In the genomic region with DNA sequence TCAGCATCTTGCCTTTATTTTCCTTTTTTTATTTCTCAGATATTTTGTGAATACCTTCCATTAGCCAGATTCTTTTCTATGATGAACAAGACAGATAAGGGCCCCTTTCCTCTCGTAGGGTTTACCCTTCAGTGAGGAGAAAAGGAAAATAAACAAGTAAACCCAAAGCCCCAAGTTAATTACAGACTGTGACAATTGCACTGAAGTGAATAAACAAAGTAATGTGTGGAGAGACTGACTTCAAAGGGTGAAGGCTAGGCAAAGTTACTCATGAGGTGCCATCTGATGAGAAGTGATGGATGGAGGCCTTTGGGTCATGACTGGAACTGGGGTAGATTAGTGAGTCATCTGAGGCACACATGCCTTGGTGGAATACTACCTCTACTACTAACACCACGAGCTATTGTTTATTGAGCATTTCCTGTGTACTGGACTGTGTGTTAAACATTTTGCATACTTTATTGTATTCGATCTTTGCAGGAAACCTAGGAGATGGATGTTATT, we compare ENCODE assay signal across 21 cellular contexts.
DNase-seq lines count a peak whose midpoint lies in the region; ATAC-seq and TF ChIP-seq lines count a peak whose summit lies in the region.
"Had no signal": no experiment of that assay in that cellular context is flagged by ENCODE, and none has a peak within 500 bp of the region (broad histone marks: within the 10 kb centered on the region; RNA-seq: fewer than 3 reads in every experiment).

No MANE protein-coding gene starts in this region.

- H3K27ac ChIP-seq in HEK293 (ENCODE audit: extremely low read depth, low read depth, low read length): no peak overlapping the region
- no peak overlapping the region for H3K27ac ChIP-seq in effector memory CD4-positive, alpha-beta T cell (ENCODE audit: insufficient read depth, low read length, poor library complexity, severe bottlenecking)

- H3K9me3 ChIP-seq in HEK293 (ENCODE audit: control insufficient read depth, insufficient read depth, low read depth, low read length): no peaks in the 10 kb centered on the region
- no peaks in the 10 kb centered on the region for H3K9me3 ChIP-seq in effector memory CD4-positive, alpha-beta T cell (ENCODE audit: control insufficient read depth, low read length)

- H3K27me3 ChIP-seq in effector memory CD4-positive, alpha-beta T cell (replicated peaks; ENCODE audit: control insufficient read depth, insufficient read depth, low read length, poor library complexity, severe bottlenecking): no peaks in the 10 kb centered on the region

- peaks cover 9% of the 10 kb centered on the region; the same call in 1 of the 2 replicates for H3K4me1 ChIP-seq in HEK293 (ENCODE audit: control insufficient read depth, insufficient read depth, low read length)
- H3K4me1 ChIP-seq in effector memory CD4-positive, alpha-beta T cell (ENCODE audit: control insufficient read depth, insufficient read depth, low read length, poor library complexity, severe bottlenecking): no peaks in the 10 kb centered on the region

- H3K4me3 ChIP-seq in HEK293 (ENCODE audit: low read depth, low read length): no peak overlapping the region
- no peak overlapping the region for H3K4me3 ChIP-seq in effector memory CD4-positive, alpha-beta T cell (ENCODE audit: insufficient read depth, low read depth, low read length, poor library complexity, severe bottlenecking)

- H3K36me3 ChIP-seq in HEK293 (ENCODE audit: control insufficient read depth in 2 of 2, insufficient read depth in 1 of 2, low read length in 2 of 2): no peaks in the 10 kb centered on the region
- H3K36me3 ChIP-seq in effector memory CD4-positive, alpha-beta T cell (ENCODE audit: control insufficient read depth, insufficient read depth, low read length): no peaks in the 10 kb centered on the region

- TF ChIP-seq CTCF in HEK293 (tag by site-specific recombination; IDR thresholded peaks at IDR 0.05) (no peak), GM10248 (IDR thresholded peaks at IDR 0.05; ENCODE audit: control extremely low read depth, extremely low read depth, low read depth, missing control alignments) (no peak)

- CTCF ChIA-PET in HEK293 (lab: Yijun Ruan, JAX): no interaction called here
- CTCF ChIA-PET in GM10248 (lab: Yijun Ruan, JAX): no interaction called here

- peak; percentile 46 for DNase-seq in A172 (ENCODE audit: low spot score)
- peak; percentile 26 for DNase-seq in amniotic epithelial cell (ENCODE audit: low read depth)
- DNase-seq in kidney tubule cell (ENCODE audit: low spot score): peak; percentile 51
- DNase-seq in effector memory CD4-positive, alpha-beta T cell: no peak
- DNase-seq in GM10248 (ENCODE audit: extremely low spot score): no peak
- DNase-seq: 8988T; AML-193; C1 segment of cervical spinal cord; CD8-positive, alpha-beta T cell; GF-D8; H7; KG1; NCI-H187; NCI-H2107; NCI-H774; NK-92 treated with Interleukin-12 subunit alpha and Interleukin-12 subunit beta, amount 100 ng/mL, for 24 hours; T-helper 1 cell had no signal

- POLR2A ChIA-PET in HEK293 (lab: Yijun Ruan, JAX) (no interaction called here), GM10248 (lab: Yijun Ruan, JAX) (no interaction called here)

- no peak for ATAC-seq in GM18502 (IDR thresholded peaks at IDR 0.05; ENCODE audit: poor library complexity, unreplicated experiment)
- no peak for ATAC-seq in HG03139 (IDR thresholded peaks at IDR 0.05; ENCODE audit: unreplicated experiment)
- ATAC-seq: CD8-positive, alpha-beta T cell; SK-N-SH treated with all-trans-retinoic acid at 6 μM for 48 hours had no signal

TF ChIP-seq in HEK293, 187 proteins besides CTCF, POLR2A, EP300 and RAD21:
- TF ChIP-seq ZNF23 (tag by site-specific recombination; IDR thresholded peaks at IDR 0.05; ENCODE audit: borderline replicate concordance): no peak
- peak; percentile 70; the same call in 1 of the 2 replicates for TF ChIP-seq TCF7L2 (IDR thresholded peaks at IDR 0.05; ENCODE audit: borderline replicate concordance, low read depth, low read length)
- TF ChIP-seq, protein P1, sequence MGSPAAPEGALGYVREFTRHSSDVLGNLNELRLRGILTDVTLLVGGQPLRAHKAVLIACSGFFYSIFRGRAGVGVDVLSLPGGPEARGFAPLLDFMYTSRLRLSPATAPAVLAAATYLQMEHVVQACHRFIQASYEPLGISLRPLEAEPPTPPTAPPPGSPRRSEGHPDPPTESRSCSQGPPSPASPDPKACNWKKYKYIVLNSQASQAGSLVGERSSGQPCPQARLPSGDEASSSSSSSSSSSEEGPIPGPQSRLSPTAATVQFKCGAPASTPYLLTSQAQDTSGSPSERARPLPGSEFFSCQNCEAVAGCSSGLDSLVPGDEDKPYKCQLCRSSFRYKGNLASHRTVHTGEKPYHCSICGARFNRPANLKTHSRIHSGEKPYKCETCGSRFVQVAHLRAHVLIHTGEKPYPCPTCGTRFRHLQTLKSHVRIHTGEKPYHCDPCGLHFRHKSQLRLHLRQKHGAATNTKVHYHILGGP (tag by site-specific recombination; IDR thresholded peaks at IDR 0.05): 0 out of 2 replicates have a peak, but pooled peaks have one; percentile 10
- peak; percentile 97 for TF ChIP-seq SP7 (tag by site-specific recombination; IDR thresholded peaks at IDR 0.05)

Comparison
In these comparisons a context has a peak if more than half of its experiments do, and no peak if none do; other contexts are left out.
1. DNase-seq: peak in A172 (single experiment), amniotic epithelial cell (single experiment) and kidney tubule cell (single experiment); none in effector memory CD4-positive, alpha-beta T cell (0 of 3) and GM10248 (single experiment).